ENCODE assay signal across 8 cellular contexts in the genomic region with DNA sequence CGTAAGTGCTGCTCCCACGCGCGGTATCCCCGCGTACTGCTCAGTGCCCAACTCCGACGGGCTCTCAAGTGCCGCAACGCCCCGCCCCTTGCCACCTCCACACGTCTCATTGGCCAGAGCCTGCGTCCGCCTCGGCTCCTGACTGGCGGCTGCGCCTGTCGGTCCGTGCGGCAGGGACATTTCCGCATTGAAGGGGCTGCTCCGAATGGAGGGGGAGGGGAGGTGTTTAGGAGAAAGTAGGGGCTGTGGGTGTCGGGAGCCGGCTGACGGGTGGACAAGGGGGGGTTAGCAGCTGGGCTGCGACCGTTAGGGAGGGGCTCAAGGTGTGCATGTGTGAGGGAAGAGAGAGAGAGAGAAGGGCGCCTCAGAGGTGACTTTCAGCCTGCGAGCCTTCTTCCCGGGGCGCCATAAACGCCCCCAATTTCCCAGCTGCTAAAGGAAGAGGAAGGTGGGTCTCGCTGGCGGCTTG. TPM values are rescaled to one million over a fixed set of nuclear protein-coding genes. Genes with fewer than 3 reads are reported as not detected.
DNase-seq lines count a peak whose midpoint lies in the region; ATAC-seq lines count a peak whose summit lies in the region.

No MANE protein-coding gene starts in this region.

- H3K27ac ChIP-seq in effector memory CD4-positive, alpha-beta T cell (ENCODE audit: insufficient read depth, low read length, poor library complexity, severe bottlenecking) = peak overlapping the region; percentile 89

- H3K9me3 ChIP-seq in effector memory CD4-positive, alpha-beta T cell (ENCODE audit: control insufficient read depth, low read length) = no peaks in the 10 kb centered on the region

- no peaks in the 10 kb centered on the region for H3K36me3 ChIP-seq in effector memory CD4-positive, alpha-beta T cell (ENCODE audit: control insufficient read depth, insufficient read depth, low read length)

- peak overlapping the region; percentile 98 for H3K4me3 ChIP-seq in effector memory CD4-positive, alpha-beta T cell (ENCODE audit: insufficient read depth, low read depth, low read length, poor library complexity, severe bottlenecking)

- DNase-seq in COLO829 (ENCODE audit: low spot score) (peak; percentile 80), HT-29 (ENCODE audit: low spot score) (peak; percentile 99), medulla oblongata (ENCODE audit: extremely low spot score) (peak; percentile 99)
- DNase-seq in NK-92 treated with Interleukin-12 subunit alpha and Interleukin-12 subunit beta, amount 100 ng/mL, for 24 hours (lab: John Stamatoyannopoulos, UW) = peak; percentile 97
- peak; percentile 95 to 96 for DNase-seq in activated CD8-positive, alpha-beta memory T cell treated with anti-CD3 and anti-CD28 coated beads for 4 hours (ENCODE audit: low read depth in 2 of 2)
- DNase-seq in effector memory CD4-positive, alpha-beta T cell = peak; percentile 93 to 97 (median 97)
- peak; percentile 94 to 97 (median 97) for DNase-seq in stimulated activated CD4-positive, alpha-beta T cell treated with anti-CD3 and anti-CD28 coated beads, TNF-alpha, amount 100 ng/mL, for 48 hours (ENCODE audit: low read depth in 3 of 3)

- ATAC-seq in GM21360 (IDR thresholded peaks at IDR 0.05; ENCODE audit: unreplicated experiment) = peak; percentile 86

- H3K27me3 ChIP-seq in effector memory CD4-positive, alpha-beta T cell (replicated peaks; ENCODE audit: control insufficient read depth, insufficient read depth, low read length, poor library complexity, severe bottlenecking) = no peaks in the 10 kb centered on the region

- peaks cover 5% of the 10 kb centered on the region for H3K4me1 ChIP-seq in effector memory CD4-positive, alpha-beta T cell (ENCODE audit: control insufficient read depth, insufficient read depth, low read length, poor library complexity, severe bottlenecking)

RNA-seq across cellular contexts. Expression of gene UGP2, which starts 0.9 kb away (rescaled TPM):
- 23.1 and 27.8 TPM in 2 replicates for total RNA-seq in HT-29 (2014; rRNA removed; shearing (Covaris generic))

Comparison
In these comparisons a context has a peak if more than half of its experiments do, and no peak if none do; other contexts are left out.
1. Peak in every context shown above with its lines: DNase-seq, ATAC-seq, H3K4me3 ChIP-seq and H3K27ac ChIP-seq.